Comparison of ENCODE assay signal across 1 cellular context in genomic region chr10:44300666-44301649, GRCh38.
A peak's percentile ranks its signal among the peaks of the same experiment; 100 is the strongest.
TF ChIP-seq lines count a peak whose summit lies in the region.

No MANE protein-coding gene starts in this region.

TF ChIP-seq in GM12878, 131 proteins besides CTCF, POLR2A, EP300 and RAD21 (continued from another document and continues in another):
- TF ChIP-seq TARDBP (IDR thresholded peaks at IDR 0.05; ENCODE audit: borderline replicate concordance) (no peak), EZH2 (IDR thresholded peaks at IDR 0.05; ENCODE audit: borderline replicate concordance, control insufficient read depth, low read depth, low read length) (peak; percentile 72; the same call in 1 of the 2 replicates), MEF2B (IDR thresholded peaks at IDR 0.05; ENCODE audit: partially characterized antibody, poor library complexity, severe bottlenecking) (peak; percentile 64), ATF3 (IDR thresholded peaks at IDR 0.05; ENCODE audit: borderline replicate concordance, extremely low read depth, low read depth, low read length) (no peak), YY1 (IDR thresholded peaks at IDR 0.05; ENCODE audit: low read depth, low read length) (no peak), BCL3 (IDR thresholded peaks at IDR 0.05; ENCODE audit: borderline replicate concordance, insufficient read depth, low read depth, low read length, poor library complexity, severe bottlenecking) (peak; percentile 26), YBX1 (IDR thresholded peaks at IDR 0.05) (no peak), ZNF217 (IDR thresholded peaks at IDR 0.05) (peak; percentile 90; the same call in 1 of the 2 replicates), PML (IDR thresholded peaks at IDR 0.05; ENCODE audit: low read length) (peak; percentile 80; the same call in 1 of the 2 replicates), E4F1 (IDR thresholded peaks at IDR 0.05; ENCODE audit: borderline replicate concordance, partially characterized antibody) (no peak), EED (IDR thresholded peaks at IDR 0.05; ENCODE audit: low read depth) (peak; percentile 98), ZBTB33 (IDR thresholded peaks at IDR 0.05) (no peak), SREBF2 (IDR thresholded peaks at IDR 0.05; ENCODE audit: low read length) (no peak), SMAD1 (IDR thresholded peaks at IDR 0.05; ENCODE audit: low read depth, partially characterized antibody) (no peak), ASH2L (IDR thresholded peaks at IDR 0.05; ENCODE audit: borderline replicate concordance, low read depth) (no peak), STAT3 (IDR thresholded peaks at IDR 0.05; ENCODE audit: low read depth, low read length) (no peak), SMAD5 (IDR thresholded peaks at IDR 0.05; ENCODE audit: low read depth) (no peak), TCF12 (IDR thresholded peaks at IDR 0.05; ENCODE audit: low read depth, low read length) (peak; percentile 96), KAT2A (conservative IDR thresholded peaks at IDR 0.05; ENCODE audit: control insufficient read depth, low read depth, low read length) (no peak), RFX5 (IDR thresholded peaks at IDR 0.05; ENCODE audit: low read depth, low read length) (no peak), RCOR1 (conservative IDR thresholded peaks at IDR 0.05; ENCODE audit: low read depth, low read length) (no peak), TAF1 (IDR thresholded peaks at IDR 0.05; ENCODE audit: borderline replicate concordance, low read depth, low read length) (no peak), MEF2A (IDR thresholded peaks at IDR 0.05; ENCODE audit: insufficient read depth, low read depth, low read length) (0 out of 2 replicates have a peak, but pooled peaks have one; percentile 27), JUNB (IDR thresholded peaks at IDR 0.05) (peak; percentile 99), STAT1 (conservative IDR thresholded peaks at IDR 0.05) (0 out of 2 replicates have a peak, but pooled peaks have one; percentile 58), ZNF274 (IDR thresholded peaks at IDR 0.05; ENCODE audit: insufficient read depth, insufficient read length) (no peak), ZNF207 (IDR thresholded peaks at IDR 0.05; ENCODE audit: borderline replicate concordance) (peak; percentile 46; the same call in 1 of the 2 replicates), BMI1 (IDR thresholded peaks at IDR 0.05; ENCODE audit: borderline replicate concordance) (peak; percentile 72), NFIC (IDR thresholded peaks at IDR 0.05; ENCODE audit: low read depth, low read length) (peak; percentile 96), IRF4 (IDR thresholded peaks at IDR 0.05; ENCODE audit: low read depth, low read length) (peak; percentile 95), SP1 (IDR thresholded peaks at IDR 0.05; ENCODE audit: low read depth, low read length) (peak; percentile 29), SUPT20H (IDR thresholded peaks at IDR 0.05; ENCODE audit: borderline replicate concordance, control insufficient read depth, low read depth, low read length) (no peak), POU2F2 (IDR thresholded peaks at IDR 0.05; ENCODE audit: borderline replicate concordance, low read depth, low read length) (peak; percentile 82; the same call in 2 of the 3 replicates), RUNX3 (IDR thresholded peaks at IDR 0.05; ENCODE audit: low read length) (peak; percentile 91), CREB1 (IDR thresholded peaks at IDR 0.05; ENCODE audit: low read depth) (peak; percentile 91), HCFC1 (IDR thresholded peaks at IDR 0.05; ENCODE audit: low read length) (no peak), DPF2 (IDR thresholded peaks at IDR 0.05) (peak; percentile 94), POLR2AphosphoS2 (IDR thresholded peaks at IDR 0.05; ENCODE audit: low read depth, low read length) (no peak), TCF7 (IDR thresholded peaks at IDR 0.05; ENCODE audit: borderline replicate concordance) (peak; percentile 50; the same call in 1 of the 2 replicates), NFYA (IDR thresholded peaks at IDR 0.05; ENCODE audit: borderline replicate concordance, low read depth, low read length) (no peak)
- TF ChIP-seq, protein P1, sequence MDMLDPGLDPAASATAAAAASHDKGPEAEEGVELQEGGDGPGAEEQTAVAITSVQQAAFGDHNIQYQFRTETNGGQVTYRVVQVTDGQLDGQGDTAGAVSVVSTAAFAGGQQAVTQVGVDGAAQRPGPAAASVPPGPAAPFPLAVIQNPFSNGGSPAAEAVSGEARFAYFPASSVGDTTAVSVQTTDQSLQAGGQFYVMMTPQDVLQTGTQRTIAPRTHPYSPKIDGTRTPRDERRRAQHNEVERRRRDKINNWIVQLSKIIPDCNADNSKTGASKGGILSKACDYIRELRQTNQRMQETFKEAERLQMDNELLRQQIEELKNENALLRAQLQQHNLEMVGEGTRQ (IDR thresholded peaks at IDR 0.05; ENCODE audit: borderline replicate concordance, low read depth, low read length), result no peak; the same call in 1 of the 2 replicates
- TF ChIP-seq, protein P2, sequence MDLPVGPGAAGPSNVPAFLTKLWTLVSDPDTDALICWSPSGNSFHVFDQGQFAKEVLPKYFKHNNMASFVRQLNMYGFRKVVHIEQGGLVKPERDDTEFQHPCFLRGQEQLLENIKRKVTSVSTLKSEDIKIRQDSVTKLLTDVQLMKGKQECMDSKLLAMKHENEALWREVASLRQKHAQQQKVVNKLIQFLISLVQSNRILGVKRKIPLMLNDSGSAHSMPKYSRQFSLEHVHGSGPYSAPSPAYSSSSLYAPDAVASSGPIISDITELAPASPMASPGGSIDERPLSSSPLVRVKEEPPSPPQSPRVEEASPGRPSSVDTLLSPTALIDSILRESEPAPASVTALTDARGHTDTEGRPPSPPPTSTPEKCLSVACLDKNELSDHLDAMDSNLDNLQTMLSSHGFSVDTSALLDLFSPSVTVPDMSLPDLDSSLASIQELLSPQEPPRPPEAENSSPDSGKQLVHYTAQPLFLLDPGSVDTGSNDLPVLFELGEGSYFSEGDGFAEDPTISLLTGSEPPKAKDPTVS (IDR thresholded peaks at IDR 0.05; ENCODE audit: low read depth, low read length), result no peak
- TF ChIP-seq, protein P3, sequence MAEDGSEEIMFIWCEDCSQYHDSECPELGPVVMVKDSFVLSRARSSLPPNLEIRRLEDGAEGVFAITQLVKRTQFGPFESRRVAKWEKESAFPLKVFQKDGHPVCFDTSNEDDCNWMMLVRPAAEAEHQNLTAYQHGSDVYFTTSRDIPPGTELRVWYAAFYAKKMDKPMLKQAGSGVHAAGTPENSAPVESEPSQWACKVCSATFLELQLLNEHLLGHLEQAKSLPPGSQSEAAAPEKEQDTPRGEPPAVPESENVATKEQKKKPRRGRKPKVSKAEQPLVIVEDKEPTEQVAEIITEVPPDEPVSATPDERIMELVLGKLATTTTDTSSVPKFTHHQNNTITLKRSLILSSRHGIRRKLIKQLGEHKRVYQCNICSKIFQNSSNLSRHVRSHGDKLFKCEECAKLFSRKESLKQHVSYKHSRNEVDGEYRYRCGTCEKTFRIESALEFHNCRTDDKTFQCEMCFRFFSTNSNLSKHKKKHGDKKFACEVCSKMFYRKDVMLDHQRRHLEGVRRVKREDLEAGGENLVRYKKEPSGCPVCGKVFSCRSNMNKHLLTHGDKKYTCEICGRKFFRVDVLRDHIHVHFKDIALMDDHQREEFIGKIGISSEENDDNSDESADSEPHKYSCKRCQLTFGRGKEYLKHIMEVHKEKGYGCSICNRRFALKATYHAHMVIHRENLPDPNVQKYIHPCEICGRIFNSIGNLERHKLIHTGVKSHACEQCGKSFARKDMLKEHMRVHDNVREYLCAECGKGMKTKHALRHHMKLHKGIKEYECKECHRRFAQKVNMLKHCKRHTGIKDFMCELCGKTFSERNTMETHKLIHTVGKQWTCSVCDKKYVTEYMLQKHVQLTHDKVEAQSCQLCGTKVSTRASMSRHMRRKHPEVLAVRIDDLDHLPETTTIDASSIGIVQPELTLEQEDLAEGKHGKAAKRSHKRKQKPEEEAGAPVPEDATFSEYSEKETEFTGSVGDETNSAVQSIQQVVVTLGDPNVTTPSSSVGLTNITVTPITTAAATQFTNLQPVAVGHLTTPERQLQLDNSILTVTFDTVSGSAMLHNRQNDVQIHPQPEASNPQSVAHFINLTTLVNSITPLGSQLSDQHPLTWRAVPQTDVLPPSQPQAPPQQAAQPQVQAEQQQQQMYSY (CRISPR knock-in tag; IDR thresholded peaks at IDR 0.05), result no peak
- TF ChIP-seq, protein P4, sequence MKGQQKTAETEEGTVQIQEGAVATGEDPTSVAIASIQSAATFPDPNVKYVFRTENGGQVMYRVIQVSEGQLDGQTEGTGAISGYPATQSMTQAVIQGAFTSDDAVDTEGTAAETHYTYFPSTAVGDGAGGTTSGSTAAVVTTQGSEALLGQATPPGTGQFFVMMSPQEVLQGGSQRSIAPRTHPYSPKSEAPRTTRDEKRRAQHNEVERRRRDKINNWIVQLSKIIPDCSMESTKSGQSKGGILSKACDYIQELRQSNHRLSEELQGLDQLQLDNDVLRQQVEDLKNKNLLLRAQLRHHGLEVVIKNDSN (IDR thresholded peaks at IDR 0.05; ENCODE audit: borderline replicate concordance, extremely low read length, insufficient read depth, low read depth, low read length), result no peak
- TF ChIP-seq, protein P5, sequence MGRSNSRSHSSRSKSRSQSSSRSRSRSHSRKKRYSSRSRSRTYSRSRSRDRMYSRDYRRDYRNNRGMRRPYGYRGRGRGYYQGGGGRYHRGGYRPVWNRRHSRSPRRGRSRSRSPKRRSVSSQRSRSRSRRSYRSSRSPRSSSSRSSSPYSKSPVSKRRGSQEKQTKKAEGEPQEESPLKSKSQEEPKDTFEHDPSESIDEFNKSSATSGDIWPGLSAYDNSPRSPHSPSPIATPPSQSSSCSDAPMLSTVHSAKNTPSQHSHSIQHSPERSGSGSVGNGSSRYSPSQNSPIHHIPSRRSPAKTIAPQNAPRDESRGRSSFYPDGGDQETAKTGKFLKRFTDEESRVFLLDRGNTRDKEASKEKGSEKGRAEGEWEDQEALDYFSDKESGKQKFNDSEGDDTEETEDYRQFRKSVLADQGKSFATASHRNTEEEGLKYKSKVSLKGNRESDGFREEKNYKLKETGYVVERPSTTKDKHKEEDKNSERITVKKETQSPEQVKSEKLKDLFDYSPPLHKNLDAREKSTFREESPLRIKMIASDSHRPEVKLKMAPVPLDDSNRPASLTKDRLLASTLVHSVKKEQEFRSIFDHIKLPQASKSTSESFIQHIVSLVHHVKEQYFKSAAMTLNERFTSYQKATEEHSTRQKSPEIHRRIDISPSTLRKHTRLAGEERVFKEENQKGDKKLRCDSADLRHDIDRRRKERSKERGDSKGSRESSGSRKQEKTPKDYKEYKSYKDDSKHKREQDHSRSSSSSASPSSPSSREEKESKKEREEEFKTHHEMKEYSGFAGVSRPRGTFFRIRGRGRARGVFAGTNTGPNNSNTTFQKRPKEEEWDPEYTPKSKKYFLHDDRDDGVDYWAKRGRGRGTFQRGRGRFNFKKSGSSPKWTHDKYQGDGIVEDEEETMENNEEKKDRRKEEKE (IDR thresholded peaks at IDR 0.05), result no peak
- TF ChIP-seq, protein P6, sequence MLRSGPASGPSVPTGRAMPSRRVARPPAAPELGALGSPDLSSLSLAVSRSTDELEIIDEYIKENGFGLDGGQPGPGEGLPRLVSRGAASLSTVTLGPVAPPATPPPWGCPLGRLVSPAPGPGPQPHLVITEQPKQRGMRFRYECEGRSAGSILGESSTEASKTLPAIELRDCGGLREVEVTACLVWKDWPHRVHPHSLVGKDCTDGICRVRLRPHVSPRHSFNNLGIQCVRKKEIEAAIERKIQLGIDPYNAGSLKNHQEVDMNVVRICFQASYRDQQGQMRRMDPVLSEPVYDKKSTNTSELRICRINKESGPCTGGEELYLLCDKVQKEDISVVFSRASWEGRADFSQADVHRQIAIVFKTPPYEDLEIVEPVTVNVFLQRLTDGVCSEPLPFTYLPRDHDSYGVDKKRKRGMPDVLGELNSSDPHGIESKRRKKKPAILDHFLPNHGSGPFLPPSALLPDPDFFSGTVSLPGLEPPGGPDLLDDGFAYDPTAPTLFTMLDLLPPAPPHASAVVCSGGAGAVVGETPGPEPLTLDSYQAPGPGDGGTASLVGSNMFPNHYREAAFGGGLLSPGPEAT (IDR thresholded peaks at IDR 0.05; ENCODE audit: low read depth), result peak; percentile 81; the same call in 1 of the 2 replicates
